17 cellular contexts compared by ENCODE assay signal in genomic region chr12:117387832-117388231, GRCh38. TPM values are rescaled to one million over a fixed set of nuclear protein-coding genes. Genes with fewer than 3 reads are reported as not detected.
DNase-seq lines count a peak whose midpoint lies in the region; ATAC-seq and TF ChIP-seq lines count a peak whose summit lies in the region.
"Had no signal": no experiment of that assay in that cellular context is flagged by ENCODE, and none has a peak within 500 bp of the region (broad histone marks: within the 10 kb centered on the region; RNA-seq: fewer than 3 reads in every experiment).

No MANE protein-coding gene starts in this region.

- TF ChIP-seq CTCF in heart left ventricle (IDR thresholded peaks at IDR 0.05) (no peak), thyroid gland (IDR thresholded peaks at IDR 0.05) (no peak)

- no peaks in the 10 kb centered on the region for H3K36me3 Mint-ChIP-seq in activated CD4-positive, alpha-beta memory T cell treated with anti-CD3 and anti-CD28 coated beads for 36 hours
- H3K36me3 Mint-ChIP-seq: CD4-positive, CD25-positive, alpha-beta regulatory T cell; CD8-positive, alpha-beta memory T cell; IgD-negative memory B cell had no signal

- no peaks in the 10 kb centered on the region for H3K4me1 ChIP-seq in heart left ventricle
- no peaks in the 10 kb centered on the region for H3K4me1 ChIP-seq in thyroid gland
- H3K4me1 ChIP-seq: BE2C had no signal

- no peak overlapping the region for H3K4me3 Mint-ChIP-seq in activated CD4-positive, alpha-beta memory T cell treated with anti-CD3 and anti-CD28 coated beads for 36 hours
- H3K4me3 Mint-ChIP-seq: CD4-positive, CD25-positive, alpha-beta regulatory T cell; CD8-positive, alpha-beta memory T cell; H9; IgD-negative memory B cell had no signal

- DNase-seq in cardiac septum (ENCODE audit: low spot score) (peak; percentile 14), heart left ventricle (no peak), cerebellar nuclear complex (lab: John Stamatoyannopoulos, UW) (peak; percentile 23 to 38), left lobe of liver (ENCODE audit: low spot score) (no peak), thyroid gland (peak; percentile 70 to 78), hippocampal formation (lab: John Stamatoyannopoulos, UW) (no peak)
- no peak for DNase-seq in activated CD4-positive, alpha-beta memory T cell treated with anti-CD3 and anti-CD28 coated beads for 36 hours
- DNase-seq: ACHN; BE2C; CD4-positive, CD25-positive, alpha-beta regulatory T cell; CD8-positive, alpha-beta memory T cell; COR-L47; DMS 273 treated with DMSO at 0.1 percent for 48 hours; DMS53; GF-D8; H9 had no signal

- no peaks in the 10 kb centered on the region for H3K4me1 Mint-ChIP-seq in activated CD4-positive, alpha-beta memory T cell treated with anti-CD3 and anti-CD28 coated beads for 36 hours (ENCODE audit: low read depth)
- H3K4me1 Mint-ChIP-seq: CD4-positive, CD25-positive, alpha-beta regulatory T cell; CD8-positive, alpha-beta memory T cell; IgD-negative memory B cell had no signal

- POLR2A ChIA-PET in activated CD4-positive, alpha-beta memory T cell treated with anti-CD3 and anti-CD28 coated beads for 36 hours (lab: Charles Lee): no interaction called here

- intact Hi-C loops in cardiac septum (cut with DNase I) (no loop called here), heart left ventricle (cut with DNase I) (no loop called here), thyroid gland (cut with DNase I) (no loop called here)
- intact Hi-C loops in activated CD4-positive, alpha-beta memory T cell treated with anti-CD3 and anti-CD28 coated beads for 36 hours (cut with micrococcal nuclease): no loop called here

- H3K27ac ChIP-seq in heart left ventricle (no peak overlapping the region), thyroid gland (no peak overlapping the region)

- CTCF ChIA-PET in activated CD4-positive, alpha-beta memory T cell treated with anti-CD3 and anti-CD28 coated beads for 36 hours (lab: Charles Lee): no interaction called here

- H3K9me3 Mint-ChIP-seq in activated CD4-positive, alpha-beta memory T cell treated with anti-CD3 and anti-CD28 coated beads for 36 hours: no peaks in the 10 kb centered on the region
- H3K9me3 Mint-ChIP-seq: H9 had no signal

- H3K27ac Mint-ChIP-seq in activated CD4-positive, alpha-beta memory T cell treated with anti-CD3 and anti-CD28 coated beads for 36 hours: no peak overlapping the region
- H3K27ac Mint-ChIP-seq: CD4-positive, CD25-positive, alpha-beta regulatory T cell; H9; IgD-negative memory B cell had no signal

- H3K27me3 Mint-ChIP-seq in activated CD4-positive, alpha-beta memory T cell treated with anti-CD3 and anti-CD28 coated beads for 36 hours: peaks cover 1% of the 10 kb centered on the region
- H3K27me3 Mint-ChIP-seq: CD4-positive, CD25-positive, alpha-beta regulatory T cell had no signal

- ATAC-seq in heart left ventricle (no peak), left lobe of liver (peak; percentile 63)

- H3K27me3 ChIP-seq in heart left ventricle: peaks cover 0 to 31% (median 0%) of the 10 kb centered on the region in 9 donors
- H3K27me3 ChIP-seq in thyroid gland: no peaks in the 10 kb centered on the region

- H3K36me3 ChIP-seq in heart left ventricle (no peaks in the 10 kb centered on the region), thyroid gland (no peaks in the 10 kb centered on the region)
- H3K36me3 ChIP-seq: BE2C had no signal

- WGBS in heart left ventricle, 4 donors: 52 to 64% (median 61%) methylated on average over 8 of the region's 8 CpGs
- 38 to 46% methylated on average over 8 of the region's 8 CpGs for WGBS in thyroid gland, 2 donors

- H3K9me3 ChIP-seq in heart left ventricle: no peaks in the 10 kb centered on the region
- no peaks in the 10 kb centered on the region for H3K9me3 ChIP-seq in thyroid gland
- H3K9me3 ChIP-seq: BE2C had no signal

- no peak for TF ChIP-seq POLR2A in heart left ventricle (IDR thresholded peaks at IDR 0.05)
- no peak for TF ChIP-seq POLR2A in thyroid gland (IDR thresholded peaks at IDR 0.05)

- no peak overlapping the region for H3K4me3 ChIP-seq in heart left ventricle
- H3K4me3 ChIP-seq in thyroid gland (replicated peaks in 1 of 3): no peak overlapping the region

RNA-seq across cellular contexts. Expression of gene NOS1, which starts 26.4 kb away (rescaled TPM):
- total RNA-seq in cardiac septum (0.32 TPM), heart left ventricle (under 1 TPM; 0.02 to 0.40 (median 0.12) TPM), left lobe of liver (0.08 TPM), thyroid gland (1 to 10 TPM in 1 of 4 donors, under 1 TPM in 2, not detected in 1; 0.13 to 2.8 (median 0.73) TPM)
- under 1 TPM in 1 of 2 donors, not detected in 1; 0.01 TPM for polyA plus RNA-seq in heart left ventricle
- not detected for total RNA-seq in activated CD4-positive, alpha-beta memory T cell treated with anti-CD3 and anti-CD28 coated beads for 36 hours
- total RNA-seq: CD4-positive, CD25-positive, alpha-beta regulatory T cell; CD8-positive, alpha-beta memory T cell had no signal
- polyA plus RNA-seq: CD4-positive, CD25-positive, alpha-beta regulatory T cell; CD8-positive, alpha-beta memory T cell; IgD-negative memory B cell had no signal

Comparison
In these comparisons a context has a peak if more than half of its experiments do, and no peak if none do; other contexts are left out.
1. DNase-seq: peak in cardiac septum (single experiment), cerebellar nuclear complex (2 of 2) and thyroid gland (2 of 2); none in heart left ventricle (0 of 5), left lobe of liver (single experiment), activated CD4-positive, alpha-beta memory T cell treated with anti-CD3 and anti-CD28 coated beads for 36 hours (single experiment) and hippocampal formation (0 of 2).